ENCODE assay signal across 8 cellular contexts in genomic region chr2:231960810-231961348, GRCh38. TPM values are rescaled to one million over a fixed set of nuclear protein-coding genes. Genes with fewer than 3 reads are reported as not detected.
A peak's percentile ranks its signal among the peaks of the same experiment; 100 is the strongest.
DNase-seq lines count a peak whose midpoint lies in the region; ATAC-seq and TF ChIP-seq lines count a peak whose summit lies in the region.

No MANE protein-coding gene starts in this region.

- no peak for TF ChIP-seq CTCF in thoracic aorta (IDR thresholded peaks at IDR 0.05)

- peak; percentile 34 for ATAC-seq in activated T-helper 17 cell treated with anti-CD3 and anti-CD28 coated beads, Interleukin-2, amount 50 U/mL, for 72 hours (replicated peaks)
- ATAC-seq in thoracic aorta (ENCODE audit: insufficient number of reproducible peaks, low FRiP score, low read depth): no peak

- peak overlapping the region; percentile 100 for H3K4me3 ChIP-seq in thoracic aorta

- no peaks in the 10 kb centered on the region for H3K9me3 Mint-ChIP-seq in activated naive CD4-positive, alpha-beta T cell treated with anti-CD3 and anti-CD28 coated beads, Interleukin-2, amount 10 ng/mL, durations not matched to agents 7 days and 5 days
- no peaks in the 10 kb centered on the region for H3K9me3 Mint-ChIP-seq in activated T-helper 17 cell treated with anti-CD3 and anti-CD28 coated beads, Interleukin-2, amount 50 U/mL, for 72 hours
- H3K9me3 Mint-ChIP-seq in immature natural killer cell: no peaks in the 10 kb centered on the region

- H3K4me1 Mint-ChIP-seq in activated naive CD4-positive, alpha-beta T cell treated with anti-CD3 and anti-CD28 coated beads, Interleukin-2, amount 10 ng/mL, durations not matched to agents 7 days and 5 days: peaks cover 28% of the 10 kb centered on the region
- peaks cover 30% of the 10 kb centered on the region for H3K4me1 Mint-ChIP-seq in activated T-helper 17 cell treated with anti-CD3 and anti-CD28 coated beads, Interleukin-2, amount 50 U/mL, for 72 hours
- H3K4me1 Mint-ChIP-seq in immature natural killer cell: peaks cover 29 to 49% of the 10 kb centered on the region in 2 donors

- no peak for DNase-seq in activated naive CD4-positive, alpha-beta T cell treated with anti-CD3 and anti-CD28 coated beads, Interleukin-2, amount 10 ng/mL, durations not matched to agents 7 days and 5 days
- no peak for DNase-seq in activated naive CD4-positive, alpha-beta T cell treated with Interleukin-2 at 50 U/mL for 16 hours
- DNase-seq in immature natural killer cell (no peak), thoracic aorta (ENCODE audit: low spot score) (no peak), HuH-7.5 (ENCODE audit: low spot score) (no peak), cortex of kidney (lab: John Stamatoyannopoulos, UW) (no peak), retina (no peak)

- no peaks in the 10 kb centered on the region for H3K36me3 ChIP-seq in thoracic aorta

- peak overlapping the region; percentile 80 for H3K27ac Mint-ChIP-seq in activated naive CD4-positive, alpha-beta T cell treated with anti-CD3 and anti-CD28 coated beads, Interleukin-2, amount 10 ng/mL, durations not matched to agents 7 days and 5 days
- peak overlapping the region; percentile 91 for H3K27ac Mint-ChIP-seq in activated T-helper 17 cell treated with anti-CD3 and anti-CD28 coated beads, Interleukin-2, amount 50 U/mL, for 72 hours
- H3K27ac Mint-ChIP-seq in immature natural killer cell: peak overlapping the region; percentile 63 to 92 (median 87)

- H3K27me3 Mint-ChIP-seq in activated naive CD4-positive, alpha-beta T cell treated with anti-CD3 and anti-CD28 coated beads, Interleukin-2, amount 10 ng/mL, durations not matched to agents 7 days and 5 days: peaks cover 8% of the 10 kb centered on the region
- H3K27me3 Mint-ChIP-seq in activated T-helper 17 cell treated with anti-CD3 and anti-CD28 coated beads, Interleukin-2, amount 50 U/mL, for 72 hours: peaks cover 8% of the 10 kb centered on the region
- peaks cover 0 to 7% (median 2%) of the 10 kb centered on the region in 3 donors for H3K27me3 Mint-ChIP-seq in immature natural killer cell (ENCODE audit: low read depth in 3 of 3)

- H3K9me3 ChIP-seq in thoracic aorta: no peaks in the 10 kb centered on the region

- peak overlapping the region; percentile 96 for H3K4me3 Mint-ChIP-seq in activated naive CD4-positive, alpha-beta T cell treated with anti-CD3 and anti-CD28 coated beads, Interleukin-2, amount 10 ng/mL, durations not matched to agents 7 days and 5 days
- H3K4me3 Mint-ChIP-seq in activated T-helper 17 cell treated with anti-CD3 and anti-CD28 coated beads, Interleukin-2, amount 50 U/mL, for 72 hours: peak overlapping the region; percentile 93
- peak overlapping the region; percentile 90 to 96 (median 94) for H3K4me3 Mint-ChIP-seq in immature natural killer cell

- CTCF ChIA-PET in activated naive CD4-positive, alpha-beta T cell treated with anti-CD3 and anti-CD28 coated beads, Interleukin-2, amount 10 ng/mL, durations not matched to agents 7 days and 5 days (lab: Charles Lee): no interaction called here

- peaks cover 13% of the 10 kb centered on the region for H3K36me3 Mint-ChIP-seq in activated naive CD4-positive, alpha-beta T cell treated with anti-CD3 and anti-CD28 coated beads, Interleukin-2, amount 10 ng/mL, durations not matched to agents 7 days and 5 days
- H3K36me3 Mint-ChIP-seq in activated T-helper 17 cell treated with anti-CD3 and anti-CD28 coated beads, Interleukin-2, amount 50 U/mL, for 72 hours (ENCODE audit: low read depth): no peaks in the 10 kb centered on the region
- H3K36me3 Mint-ChIP-seq in immature natural killer cell: no peaks in the 10 kb centered on the region

- no peaks in the 10 kb centered on the region for H3K27me3 ChIP-seq in thoracic aorta (replicated peaks; ENCODE audit: insufficient read depth)

- peaks cover 8 to 18% of the 10 kb centered on the region in 2 donors for H3K4me1 ChIP-seq in thoracic aorta (ENCODE audit: control insufficient read depth in 1 of 2, low read depth in 2 of 2)

- H3K27ac ChIP-seq in thoracic aorta: peak overlapping the region; percentile 39 to 76

RNA-seq across cellular contexts. Expression of gene DIS3L2, which starts 0.6 kb away (rescaled TPM):
- total RNA-seq in activated T-helper 17 cell treated with anti-CD3 and anti-CD28 coated beads, Interleukin-2, amount 50 U/mL, for 72 hours: 10 to 100 TPM; 21.6 to 30.2 TPM
- 10 to 100 TPM in 1 of 3 donors, 1 to 10 TPM in 2; 7.6 to 22.5 (median 8.1) TPM for polyA plus RNA-seq in immature natural killer cell
- total RNA-seq in thoracic aorta: 10 to 100 TPM; 26.4 to 32.5 TPM

RNA-seq across cellular contexts. Expression of gene NPPC, which starts 34.7 kb away (rescaled TPM):
- not detected for total RNA-seq in activated T-helper 17 cell treated with anti-CD3 and anti-CD28 coated beads, Interleukin-2, amount 50 U/mL, for 72 hours
- polyA plus RNA-seq in immature natural killer cell: under 1 TPM in 1 of 3 donors, not detected in 2; 0.33 TPM
- total RNA-seq in thoracic aorta: not detected
